ENCODE assay signal across 18 cellular contexts in genomic region chr20:2606507-2607006, GRCh38.
DNase-seq lines count a peak whose midpoint lies in the region; ATAC-seq and TF ChIP-seq lines count a peak whose summit lies in the region.
"Had no signal": no experiment of that assay in that cellular context is flagged by ENCODE, and none has a peak within 500 bp of the region (broad histone marks: within the 10 kb centered on the region; RNA-seq: fewer than 3 reads in every experiment).

No MANE protein-coding gene starts in this region.

- H3K4me1 Mint-ChIP-seq in activated naive CD4-positive, alpha-beta T cell treated with anti-CD3 and anti-CD28 coated beads, Interleukin-2, amount 10 ng/mL, durations not matched to agents 7 days and 5 days = no peaks in the 10 kb centered on the region

- CTCF ChIA-PET in activated naive CD4-positive, alpha-beta T cell treated with anti-CD3 and anti-CD28 coated beads, Interleukin-2, amount 10 ng/mL, durations not matched to agents 7 days and 5 days (lab: Charles Lee) = no interaction called here

- DNase-seq in DMS53 (lab: John Stamatoyannopoulos, UW) (peak; percentile 15), DMS53 treated with DMSO at 0.1 percent for 48 hours (lab: John Stamatoyannopoulos, UW; ENCODE audit: unreplicated experiment) (no peak), choroid plexus epithelial cell (ENCODE audit: low read depth) (peak; percentile 7), iris pigment epithelial cell (ENCODE audit: low read depth) (peak; percentile 3)
- no peak for DNase-seq in stimulated activated CD4-positive, alpha-beta T cell treated with anti-CD3 and anti-CD28 coated beads, Interleukin-12 subunit alpha, Interleukin-12 subunit beta, amount 100 ng/mL, for 4 hours
- no peak for DNase-seq in activated naive CD4-positive, alpha-beta T cell treated with anti-CD3 and anti-CD28 coated beads, Interleukin-2, amount 10 ng/mL, durations not matched to agents 7 days and 5 days
- DNase-seq: DMS153, Kasumi-1, NCI-H1092 treated with DMSO at 0.1 percent for 48 hours, NCI-H1436, NCI-H187, NCI-H2107, NCI-H524, NCI-H774, PC-3, SK-N-SH had no signal

- H3K27me3 Mint-ChIP-seq in activated naive CD4-positive, alpha-beta T cell treated with anti-CD3 and anti-CD28 coated beads, Interleukin-2, amount 10 ng/mL, durations not matched to agents 7 days and 5 days = peaks cover 19% of the 10 kb centered on the region

- H3K4me3 ChIP-seq in choroid plexus epithelial cell (ENCODE audit: low read depth, low read length) = no peak overlapping the region

- H3K9me3 Mint-ChIP-seq in activated naive CD4-positive, alpha-beta T cell treated with anti-CD3 and anti-CD28 coated beads, Interleukin-2, amount 10 ng/mL, durations not matched to agents 7 days and 5 days = peaks cover 7% of the 10 kb centered on the region

- H3K4me3 Mint-ChIP-seq in activated naive CD4-positive, alpha-beta T cell treated with anti-CD3 and anti-CD28 coated beads, Interleukin-2, amount 10 ng/mL, durations not matched to agents 7 days and 5 days = no peak overlapping the region

- TF ChIP-seq CTCF in choroid plexus epithelial cell (conservative IDR thresholded peaks at IDR 0.05; ENCODE audit: low read depth, low read length) = no peak

- H3K27ac Mint-ChIP-seq in activated naive CD4-positive, alpha-beta T cell treated with anti-CD3 and anti-CD28 coated beads, Interleukin-2, amount 10 ng/mL, durations not matched to agents 7 days and 5 days = no peak overlapping the region

- no peak for ATAC-seq in HG02678 (IDR thresholded peaks at IDR 0.05; ENCODE audit: unreplicated experiment)
- ATAC-seq: HepG2, PC-3 had no signal

- no peaks in the 10 kb centered on the region for H3K36me3 Mint-ChIP-seq in activated naive CD4-positive, alpha-beta T cell treated with anti-CD3 and anti-CD28 coated beads, Interleukin-2, amount 10 ng/mL, durations not matched to agents 7 days and 5 days

Comparison
In these comparisons a context has a peak if more than half of its experiments do, and no peak if none do; other contexts are left out.
1. DNase-seq: peak in DMS53 (single experiment), choroid plexus epithelial cell (single experiment) and iris pigment epithelial cell (single experiment); none in DMS53 treated with DMSO at 0.1 percent for 48 hours (single experiment), stimulated activated CD4-positive, alpha-beta T cell treated with anti-CD3 and anti-CD28 coated beads, Interleukin-12 subunit alpha, Interleukin-12 subunit beta, amount 100 ng/mL, for 4 hours (single experiment) and activated naive CD4-positive, alpha-beta T cell treated with anti-CD3 and anti-CD28 coated beads, Interleukin-2, amount 10 ng/mL, durations not matched to agents 7 days and 5 days (single experiment).